In the genomic region with DNA sequence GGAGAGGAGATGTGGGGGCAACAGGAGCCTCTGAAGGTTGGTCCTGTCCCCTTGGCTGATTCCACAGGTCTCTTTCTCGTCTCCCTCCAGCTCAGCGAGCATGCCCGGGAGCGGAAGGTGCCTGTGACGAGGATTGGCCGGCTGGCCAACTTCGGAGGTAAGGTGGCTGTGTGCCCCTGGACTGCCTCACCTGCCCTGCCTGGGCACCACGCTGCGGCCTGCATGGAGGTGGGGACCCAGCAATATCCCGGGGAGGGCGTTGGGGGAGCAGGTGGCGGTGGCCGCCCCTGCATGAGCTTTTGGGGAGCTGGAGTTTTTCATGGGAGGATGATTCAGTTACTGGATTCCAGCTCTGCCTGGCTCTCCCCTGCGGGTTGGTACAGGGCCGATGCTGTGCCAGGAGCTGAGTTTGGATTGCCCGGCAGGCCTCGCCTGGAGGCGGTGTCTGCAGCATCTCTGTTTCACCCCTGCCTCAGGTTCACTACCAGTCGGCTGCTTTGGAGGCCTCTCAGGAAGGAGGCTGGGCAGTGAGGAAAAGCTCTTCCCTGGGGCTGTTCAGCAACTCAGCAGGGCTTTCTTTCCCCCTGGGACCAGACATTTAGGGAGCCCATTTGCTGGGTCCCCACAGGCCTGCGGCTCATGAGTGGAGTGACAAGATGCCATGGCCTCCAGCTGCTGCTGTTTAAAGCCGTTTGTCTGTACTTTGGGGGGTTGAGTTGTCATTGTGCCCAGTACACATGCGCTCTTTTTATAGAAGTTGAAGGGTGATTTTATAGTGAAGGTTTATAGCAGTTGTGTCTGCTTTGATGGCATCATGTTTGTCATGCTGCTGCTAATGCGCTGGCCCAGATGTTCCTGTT, we compare ENCODE assay signal across 15 cellular contexts.
"Had no signal": no experiment of that assay in that cellular context is flagged by ENCODE, and none has a peak within 500 bp of the region (broad histone marks: within the 10 kb centered on the region; RNA-seq: fewer than 3 reads in every experiment).

No MANE protein-coding gene starts in this region.

- H3K4me3 ChIP-seq: breast epithelium, esophagus squamous epithelium, prostate gland, transverse colon had no signal

- H3K9me3 ChIP-seq: esophagus squamous epithelium, prostate gland, transverse colon had no signal

- H3K36me3 ChIP-seq: breast epithelium, prostate gland had no signal

- FAIRE-seq: islet of Langerhans had no signal

- H3K27me3 ChIP-seq: breast epithelium, esophagus squamous epithelium, transverse colon had no signal

- DNase-seq: activated CD4-positive, alpha-beta T cell treated with anti-CD3 and anti-CD28 coated beads for 1 hour; activated CD4-positive, alpha-beta T cell treated with anti-CD3 and anti-CD28 coated beads, Interleukin-2, amount 50 U/mL, for 48 hours; activated gamma-delta T cell; activated naive CD8-positive, alpha-beta T cell treated with anti-CD3 and anti-CD28 coated beads for 36 hours; activated T-cell treated with anti-CD3 and anti-CD28 coated beads, Interleukin-2, amount 50 U/mL, for 4 hours; esophagus squamous epithelium; foreskin fibroblast; naive B cell; stimulated activated CD4-positive, alpha-beta T cell treated with anti-CD3 and anti-CD28 coated beads, Interleukin-15, amount 100 ng/mL, for 24 hours; stimulated activated CD4-positive, alpha-beta T cell treated with anti-CD3 and anti-CD28 coated beads, Interleukin-4, amount 100 ng/mL, for 4 hours; T-helper 9 cell; transverse colon had no signal

- H3K27ac ChIP-seq: breast epithelium, prostate gland, transverse colon had no signal

- H3K4me1 ChIP-seq: breast epithelium, esophagus squamous epithelium, prostate gland, transverse colon had no signal

- ATAC-seq: activated T-cell treated with anti-CD3 and anti-CD28 coated beads, Interleukin-2, amount 50 U/mL, for 4 hours had no signal
